In the genomic region with DNA sequence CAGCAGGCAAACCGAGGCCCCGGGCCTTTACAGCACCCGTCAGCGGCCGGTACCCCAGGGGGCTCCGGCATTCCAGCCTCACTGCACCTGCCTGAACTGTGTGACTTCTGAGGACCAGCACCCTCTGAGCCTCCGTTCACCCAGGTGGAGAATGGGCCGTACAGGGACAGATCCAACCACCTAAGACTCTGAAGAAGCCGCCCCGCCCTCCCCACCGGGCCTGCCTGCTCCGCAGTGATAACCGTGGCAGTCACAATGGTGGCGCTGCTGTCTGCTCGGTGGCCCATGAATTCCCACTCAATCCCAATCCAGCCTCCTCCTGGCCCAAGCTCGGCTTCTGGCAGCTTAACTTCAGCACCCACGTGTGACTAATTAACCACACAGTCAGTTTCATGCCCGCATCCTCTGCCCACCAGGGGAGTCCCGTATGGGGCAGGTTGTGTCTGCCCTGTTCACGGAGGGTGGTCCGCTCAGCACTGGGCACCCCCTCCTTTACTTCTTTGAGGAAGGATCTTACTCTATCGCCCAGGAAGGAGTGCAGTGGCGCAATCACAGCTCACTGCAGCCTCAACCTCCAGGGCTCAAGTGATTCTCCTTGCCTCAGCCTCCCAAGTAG, we compare ENCODE assay signal across 12 cellular contexts. TPM values are rescaled to one million over a fixed set of nuclear protein-coding genes. Genes with fewer than 3 reads are reported as not detected.
DNase-seq lines count a peak whose midpoint lies in the region; ATAC-seq, FAIRE-seq and TF ChIP-seq lines count a peak whose summit lies in the region.
"Had no signal": no experiment of that assay in that cellular context is flagged by ENCODE, and none has a peak within 500 bp of the region (broad histone marks: within the 10 kb centered on the region; RNA-seq: fewer than 3 reads in every experiment).

No MANE protein-coding gene starts in this region.

- H3K4me3 Mint-ChIP-seq in T-cell (peak overlapping the region in 2 of 3 donors; percentile 28 to 34), neural crest cell (peak overlapping the region; percentile 67)
- H3K4me3 Mint-ChIP-seq: activated naive CD4-positive, alpha-beta T cell treated with anti-CD3 and anti-CD28 coated beads, Interleukin-2, amount 50 U/mL, for 24 hours had no signal

- H3K36me3 Mint-ChIP-seq in T-cell (peaks cover 6% of the 10 kb centered on the region), neural crest cell (ENCODE audit: low read depth) (peaks cover 2% of the 10 kb centered on the region)
- H3K36me3 Mint-ChIP-seq: activated naive CD4-positive, alpha-beta T cell treated with anti-CD3 and anti-CD28 coated beads, Interleukin-2, amount 50 U/mL, for 24 hours had no signal

- H3K27ac Mint-ChIP-seq in T-cell (peak overlapping the region in 1 of 2 donors; percentile 43), neural crest cell (ENCODE audit: unreplicated experiment) (no peak overlapping the region)
- H3K27ac Mint-ChIP-seq: activated naive CD4-positive, alpha-beta T cell treated with anti-CD3 and anti-CD28 coated beads, Interleukin-2, amount 50 U/mL, for 24 hours had no signal

- no peak for FAIRE-seq in GM12891 (lab: Jason Lieb, UNC)

- peak; percentile 83 for DNase-seq in GM12865 (ENCODE audit: low read depth)
- no peak for DNase-seq in T-cell
- DNase-seq in neural crest cell (ENCODE audit: low read depth, low spot score), result no peak
- no peak for DNase-seq in GM12891 (ENCODE audit: insufficient read length, low spot score)
- DNase-seq in kidney glomerular epithelial cell (lab: John Stamatoyannopoulos, UW), result no peak
- DNase-seq: effector CD4-positive, alpha-beta T cell; NK-92 treated with Interleukin-12 subunit alpha and Interleukin-12 subunit beta, amount 100 ng/mL, for 24 hours; uterus had no signal

- H3K4me3 ChIP-seq in GM12865 (ENCODE audit: low read depth, low read length), result peak overlapping the region; percentile 72
- H3K4me3 ChIP-seq: uterus had no signal

- TF ChIP-seq POLR2A in GM12891 (IDR thresholded peaks at IDR 0.05; ENCODE audit: low read depth, low read length), result no peak

- ATAC-seq in GM21390 (IDR thresholded peaks at IDR 0.05; ENCODE audit: unreplicated experiment) (peak; percentile 6), T-cell (replicated peaks in 1 of 4) (no peak), HG03520 (IDR thresholded peaks at IDR 0.05; ENCODE audit: unreplicated experiment) (no peak), GM18517 (IDR thresholded peaks at IDR 0.05; ENCODE audit: unreplicated experiment) (no peak)

- POLR2A ChIA-PET in T-cell (lab: Charles Lee), result no interaction called here

- CTCF ChIA-PET in T-cell (lab: Charles Lee), result no interaction called here

- H3K27me3 Mint-ChIP-seq in T-cell, result no peaks in the 10 kb centered on the region
- H3K27me3 Mint-ChIP-seq in neural crest cell (ENCODE audit: low read depth), result peaks cover 13% of the 10 kb centered on the region
- H3K27me3 Mint-ChIP-seq: activated naive CD4-positive, alpha-beta T cell treated with anti-CD3 and anti-CD28 coated beads, Interleukin-2, amount 50 U/mL, for 24 hours had no signal

- no peaks in the 10 kb centered on the region for H3K9me3 Mint-ChIP-seq in T-cell
- no peaks in the 10 kb centered on the region for H3K9me3 Mint-ChIP-seq in neural crest cell
- H3K9me3 Mint-ChIP-seq: activated naive CD4-positive, alpha-beta T cell treated with anti-CD3 and anti-CD28 coated beads, Interleukin-2, amount 50 U/mL, for 24 hours had no signal

- H3K4me1 Mint-ChIP-seq in T-cell (peaks cover 18 to 26% (median 25%) of the 10 kb centered on the region in 3 donors), neural crest cell (peaks cover 11% of the 10 kb centered on the region)

- TF ChIP-seq CTCF in GM12865 (IDR thresholded peaks at IDR 0.05; ENCODE audit: insufficient read depth, low read depth, low read length, missing control alignments), result peak; percentile 10
- TF ChIP-seq CTCF in neural crest cell (conservative IDR thresholded peaks at IDR 0.05), result no peak

TF ChIP-seq in GM12891, 5 proteins besides CTCF, POLR2A, EP300 and RAD21:
- TF ChIP-seq SPI1 (IDR thresholded peaks at IDR 0.05; ENCODE audit: low read depth, low read length) (no peak), POLR2AphosphoS5 (IDR thresholded peaks at IDR 0.05; ENCODE audit: low read depth, low read length) (no peak), TAF1 (IDR thresholded peaks at IDR 0.05; ENCODE audit: low read depth, low read length) (no peak), PAX5 (IDR thresholded peaks at IDR 0.05; ENCODE audit: insufficient read depth, low read length, severe bottlenecking) (no peak), POU2F2 (IDR thresholded peaks at IDR 0.05; ENCODE audit: low read depth, low read length) (no peak)

RNA-seq across cellular contexts. Expression of a gene that starts 3.4 kb away (rescaled TPM):
- total RNA-seq in T-cell (100 to 1,000 TPM in 2 of 5 donors, 10 to 100 TPM in 3; 63.3 to 107 (median 94.6) TPM), neural crest cell (348 and 354 TPM in 2 replicates)
- 146 TPM for polyA plus RNA-seq in GM12891 (2012; ENCODE audit: low read depth, missing spikeins)

RNA-seq across cellular contexts. Expression of a gene that starts 43.8 kb away (rescaled TPM):
- total RNA-seq in T-cell, result 100 to 1,000 TPM; 127 to 168 (median 148) TPM
- total RNA-seq in neural crest cell, result 149 and 165 TPM in 2 replicates
- polyA plus RNA-seq in GM12891 (2012; ENCODE audit: low read depth, missing spikeins), result 202 TPM

RNA-seq across cellular contexts. Expression of a gene that starts 56.4 kb away (rescaled TPM):
- 10 to 100 TPM; 51.8 to 80.3 (median 75.5) TPM for total RNA-seq in T-cell
- total RNA-seq in neural crest cell, result 157 and 168 TPM in 2 replicates
- polyA plus RNA-seq in GM12891 (2012; ENCODE audit: low read depth, missing spikeins), result 38.8 TPM
